Comparison of ENCODE assay signal across 6 cellular contexts in the genomic region with DNA sequence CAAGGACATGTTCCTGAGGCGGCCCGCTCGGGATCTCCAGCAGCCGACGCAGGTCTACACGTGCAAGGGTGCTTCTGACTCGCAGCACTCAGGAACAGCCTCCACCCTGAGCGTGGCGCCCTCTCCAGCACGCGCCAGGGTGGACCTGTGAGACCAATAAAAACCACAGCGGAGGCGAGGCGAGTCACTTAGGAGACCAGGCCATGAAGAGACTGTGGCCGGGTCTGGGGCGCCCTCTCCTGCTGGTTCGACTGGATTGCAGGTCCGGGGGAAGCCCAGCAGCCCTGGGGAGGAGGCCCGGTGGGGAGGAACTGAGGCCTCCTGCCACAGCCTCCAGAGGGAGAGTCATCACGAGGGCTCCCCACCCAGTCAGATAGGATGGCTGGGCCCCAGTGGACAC. TPM values are rescaled to one million over a fixed set of nuclear protein-coding genes. Genes with fewer than 3 reads are reported as not detected.
A peak's percentile ranks its signal among the peaks of the same experiment; 100 is the strongest.
DNase-seq lines count a peak whose midpoint lies in the region; ATAC-seq, FAIRE-seq and TF ChIP-seq lines count a peak whose summit lies in the region.
"Not testable (repeated sequence)": the region's sequence is repeated elsewhere in the genome, so short reads cannot be mapped to it uniquely, and the experiment has no call there.

No MANE protein-coding gene starts in this region.

- TF ChIP-seq CTCF in DND-41 (IDR thresholded peaks at IDR 0.05; ENCODE audit: borderline replicate concordance, extremely low read depth, low read length, poor library complexity, severe bottlenecking); activated CD8-positive, alpha-beta T cell treated with anti-CD3 and anti-CD28 coated beads for 36 hours (IDR thresholded peaks at IDR 0.05); pancreas (IDR thresholded peaks at IDR 0.05): not testable (repeated sequence)

- not testable (repeated sequence) for H4K20me1 ChIP-seq in DND-41 (ENCODE audit: insufficient read depth, low read length)

- not testable (repeated sequence) for H3K4me1 ChIP-seq in DND-41 (ENCODE audit: insufficient read depth, low read length); pancreas

- not testable (repeated sequence) for H3K27ac ChIP-seq in DND-41 (ENCODE audit: low read length); pancreas

- H3K4me3 Mint-ChIP-seq in activated CD8-positive, alpha-beta T cell treated with anti-CD3 and anti-CD28 coated beads for 36 hours: not testable (repeated sequence)

- not testable (repeated sequence) for H3K27me3 Mint-ChIP-seq in activated CD8-positive, alpha-beta T cell treated with anti-CD3 and anti-CD28 coated beads for 36 hours

- H3K9ac ChIP-seq in DND-41 (ENCODE audit: low read depth, low read length): not testable (repeated sequence)

- not testable (repeated sequence) for DNase-seq in DND-41; activated CD8-positive, alpha-beta T cell treated with anti-CD3 and anti-CD28 coated beads for 36 hours; Right ventricle myocardium inferior (ENCODE audit: missing footprints); pancreas

- ATAC-seq in DND-41 (ENCODE audit: insufficient read depth, low read depth): peak; percentile 19
- ATAC-seq in GM21447 (IDR thresholded peaks at IDR 0.05; ENCODE audit: unreplicated experiment): peak; percentile 30
- ATAC-seq in HG03175 (IDR thresholded peaks at IDR 0.05; ENCODE audit: unreplicated experiment): peak; percentile 31
- ATAC-seq in activated CD8-positive, alpha-beta T cell treated with anti-CD3 and anti-CD28 coated beads for 36 hours: peak; percentile 45
- peak; percentile 19 for ATAC-seq in Right ventricle myocardium inferior
- peak; percentile 23 to 51 (median 38) for ATAC-seq in pancreas

- intact Hi-C loops in activated CD8-positive, alpha-beta T cell treated with anti-CD3 and anti-CD28 coated beads for 36 hours (cut with micrococcal nuclease); pancreas (cut with DNase I): not testable (repeated sequence)
- intact Hi-C loops in Right ventricle myocardium inferior (cut with DNase I): loop anchor here (10.0 kb wide), 1 partner anchor 373 kb away; a partner anchor contains a TSS

- WGBS in pancreas, 2 donors: no CpG with 5 or more reads among the region's 20 CpGs

- H3K79me2 ChIP-seq in DND-41 (ENCODE audit: insufficient read depth, low read length): not testable (repeated sequence)

- H2AFZ ChIP-seq in DND-41 (ENCODE audit: low read depth, low read length): not testable (repeated sequence)

- not testable (repeated sequence) for H3K36me3 ChIP-seq in DND-41 (ENCODE audit: insufficient read depth, low read length); pancreas

- not testable (repeated sequence) for H3K4me1 Mint-ChIP-seq in activated CD8-positive, alpha-beta T cell treated with anti-CD3 and anti-CD28 coated beads for 36 hours (ENCODE audit: low read depth)

- FAIRE-seq in pancreas (lab: Jason Lieb, UNC): not testable (repeated sequence)

- H3K27me3 ChIP-seq in DND-41 (ENCODE audit: insufficient read depth, low read length, poor library complexity); pancreas: not testable (repeated sequence)

- CTCF ChIA-PET in activated CD8-positive, alpha-beta T cell treated with anti-CD3 and anti-CD28 coated beads for 36 hours (lab: Charles Lee): not testable (repeated sequence)

- not testable (repeated sequence) for H3K4me3 ChIP-seq in DND-41 (ENCODE audit: low read depth in 1 of 2, low read length in 2 of 2); pancreas

- H3K9me3 ChIP-seq in DND-41 (ENCODE audit: insufficient read depth, low read length, severe bottlenecking); pancreas: not testable (repeated sequence)

- H3K9me3 Mint-ChIP-seq in activated CD8-positive, alpha-beta T cell treated with anti-CD3 and anti-CD28 coated beads for 36 hours: not testable (repeated sequence)

- H3K36me3 Mint-ChIP-seq in activated CD8-positive, alpha-beta T cell treated with anti-CD3 and anti-CD28 coated beads for 36 hours (ENCODE audit: low read depth): not testable (repeated sequence)

- H3K27ac Mint-ChIP-seq in activated CD8-positive, alpha-beta T cell treated with anti-CD3 and anti-CD28 coated beads for 36 hours: not testable (repeated sequence)

- POLR2A ChIA-PET in activated CD8-positive, alpha-beta T cell treated with anti-CD3 and anti-CD28 coated beads for 36 hours (lab: Charles Lee): not testable (repeated sequence)

- not testable (repeated sequence) for H3K4me2 ChIP-seq in DND-41 (ENCODE audit: insufficient read depth, low read length)

RNA-seq across cellular contexts. Expression of a gene that starts 9.0 kb away (rescaled TPM):
- total RNA-seq in activated CD8-positive, alpha-beta T cell treated with anti-CD3 and anti-CD28 coated beads for 36 hours: 10 to 100 TPM; 92.4 to 96.6 TPM
- total RNA-seq in Right ventricle myocardium inferior (51.1 TPM), pancreas (10 to 100 TPM; 23.1 to 42.9 (median 38.7) TPM)
- 10 to 100 TPM; 56.0 to 86.7 TPM for polyA plus RNA-seq in pancreas

RNA-seq across cellular contexts. Expression of a gene that starts 10.1 kb away (rescaled TPM):
- total RNA-seq in activated CD8-positive, alpha-beta T cell treated with anti-CD3 and anti-CD28 coated beads for 36 hours: 1,000 to 10,000 TPM; 3,574 to 3,675 TPM
- total RNA-seq in Right ventricle myocardium inferior (2,181 TPM), pancreas (1,000 to 10,000 TPM; 2,194 to 4,058 (median 3,145) TPM)
- polyA plus RNA-seq in pancreas: 1,000 to 10,000 TPM; 2,751 to 3,412 TPM

RNA-seq across cellular contexts. Expression of a gene that starts 13.7 kb away (rescaled TPM):
- 1,000 to 10,000 TPM; 1,057 to 1,091 TPM for total RNA-seq in activated CD8-positive, alpha-beta T cell treated with anti-CD3 and anti-CD28 coated beads for 36 hours
- total RNA-seq in Right ventricle myocardium inferior (253 TPM), pancreas (100 to 1,000 TPM in 4 of 6 donors, 10 to 100 TPM in 2; 67.0 to 298 (median 142) TPM)
- 100 to 1,000 TPM; 222 to 259 TPM for polyA plus RNA-seq in pancreas

RNA-seq across cellular contexts. Expression of a gene that starts 21.0 kb away (rescaled TPM):
- total RNA-seq in activated CD8-positive, alpha-beta T cell treated with anti-CD3 and anti-CD28 coated beads for 36 hours: 10 to 100 TPM in 1 of 2 experiments, 1 to 10 TPM in 1; 9.4 to 10.3 TPM
- total RNA-seq in Right ventricle myocardium inferior (52.3 TPM), pancreas (10 to 100 TPM in 1 of 6 donors, 1 to 10 TPM in 5; 5.1 to 13.6 (median 7.3) TPM)
- polyA plus RNA-seq in pancreas: 10 to 100 TPM; 11.3 to 16.5 TPM

RNA-seq across cellular contexts. Expression of a gene that starts 23.2 kb away (rescaled TPM):
- 10 to 100 TPM; 49.8 to 53.4 TPM for total RNA-seq in activated CD8-positive, alpha-beta T cell treated with anti-CD3 and anti-CD28 coated beads for 36 hours
- total RNA-seq in Right ventricle myocardium inferior: 36.1 TPM
- total RNA-seq in pancreas: 10 to 100 TPM; 14.6 to 26.7 (median 17.1) TPM
- 10 to 100 TPM; 77.0 to 82.7 TPM for polyA plus RNA-seq in pancreas
